Comparison of ENCODE assay signal across 32 cellular contexts in genomic region chr2:185472574-185472973, GRCh38.
"Had no signal": no experiment of that assay in that cellular context is flagged by ENCODE, and none has a peak within 500 bp of the region (broad histone marks: within the 10 kb centered on the region; RNA-seq: fewer than 3 reads in every experiment).

No MANE protein-coding gene starts in this region.

- H3K36me3 ChIP-seq: adrenal gland, breast epithelium, MG63, Peyer's patch, WERI-Rb-1 had no signal

- ATAC-seq: activated CD8-positive, alpha-beta T cell treated with anti-CD3 and anti-CD28 coated beads for 36 hours; activated naive CD4-positive, alpha-beta T cell treated with anti-CD3 and anti-CD28 coated beads, Interleukin-2, amount 50 U/mL, for 72 hours; activated T-cell treated with anti-CD3 and anti-CD28 coated beads, Interleukin-2, amount 50 U/mL, for 4 hours; body of pancreas; PC-3; SK-N-SH treated with all-trans-retinoic acid at 6 μM for 48 hours had no signal

- DNase-seq: activated CD4-positive, alpha-beta T cell treated with anti-CD3 and anti-CD28 coated beads, Interleukin-2, amount 10 ng/mL, durations not matched to agents 24 days and 14 days; activated CD4-positive, alpha-beta T cell treated with anti-CD3 and anti-CD28 coated beads, Interleukin-2, amount 50 U/mL, for 4 hours; activated CD8-positive, alpha-beta T cell treated with anti-CD3 and anti-CD28 coated beads for 36 hours; activated gamma-delta T cell treated with Interleukin-2 at 50 U/mL for 16 hours; activated naive CD4-positive, alpha-beta T cell treated with anti-CD3 and anti-CD28 coated beads for 36 hours; activated T-cell treated with anti-CD3 and anti-CD28 coated beads, Interleukin-2, amount 50 U/mL, for 4 hours; adrenal gland; body of pancreas; Karpas-422; MG63; NCI-H1048; NCI-H1105 treated with DMSO at 0.1 percent for 48 hours; NCI-H1436; NCI-H187; NCI-H2029 treated with DMSO at 0.1 percent for 48 hours; NCI-H345; NCI-H524 treated with DMSO at 0.1 percent for 48 hours; NCI-H748 treated with DMSO at 0.1 percent for 48 hours; NK-92 treated with Interleukin-12 subunit alpha and Interleukin-12 subunit beta, amount 100 ng/mL, for 24 hours; PC-3; Peyer's patch; RPMI8226; SHP77 treated with DMSO at 0.1 percent for 48 hours; SW 1271; T-helper 1 cell; T-helper 2 cell; T-helper 9 cell; WERI-Rb-1 had no signal

- H3K9me3 ChIP-seq: adrenal gland, body of pancreas, breast epithelium, MG63, Peyer's patch had no signal

- H3K27me3 ChIP-seq: adrenal gland, body of pancreas, breast epithelium, MG63, Peyer's patch had no signal

- H3K4me3 ChIP-seq: adrenal gland, body of pancreas, breast epithelium, MG63, Peyer's patch had no signal

- FAIRE-seq: astrocyte had no signal

- H3K27ac ChIP-seq: adrenal gland, body of pancreas, breast epithelium, Peyer's patch, WERI-Rb-1 had no signal

- H3K4me1 ChIP-seq: adrenal gland, body of pancreas, breast epithelium, Peyer's patch had no signal
